ENCODE assay signal across 8 cellular contexts in the genomic region with DNA sequence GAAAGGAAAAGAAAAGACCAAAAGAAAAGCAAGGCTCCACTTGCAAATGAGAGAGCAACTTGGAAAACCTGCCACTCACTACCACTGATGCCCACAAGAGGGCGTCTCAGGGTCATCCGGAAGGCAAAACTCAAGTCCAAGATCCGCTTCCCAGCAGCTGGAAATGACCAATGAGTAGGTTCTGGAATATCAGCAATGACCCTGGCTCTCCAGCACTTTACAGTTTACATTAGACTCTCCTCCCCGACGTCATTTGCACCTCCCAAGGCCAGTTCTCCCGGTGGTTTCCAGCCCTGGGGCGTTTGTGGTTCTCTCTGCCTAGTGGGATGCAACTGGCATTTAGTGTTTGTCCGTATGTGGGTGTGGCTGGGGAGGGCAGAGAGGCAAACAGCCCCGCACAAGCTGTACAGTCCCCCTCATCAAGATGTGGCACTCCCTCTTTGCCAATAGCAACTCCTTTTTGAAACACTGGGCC.
DNase-seq lines count a peak whose midpoint lies in the region; ATAC-seq, FAIRE-seq and TF ChIP-seq lines count a peak whose summit lies in the region.

No MANE protein-coding gene starts in this region.

- intact Hi-C loops in esophagus muscularis mucosa (cut with DNase I) (loop anchor here (10.0 kb wide), 1 partner anchor 192 kb away; a partner anchor contains a TSS), mucosa of descending colon (cut with DNase I, micrococcal nuclease) (no loop called here)

- peak in 2 of 3 experiments; percentile 74 to 84 for TF ChIP-seq CTCF in esophagus muscularis mucosa (IDR thresholded peaks at IDR 0.05)
- peak; percentile 87 for TF ChIP-seq CTCF in mucosa of descending colon (IDR thresholded peaks at IDR 0.05)
- peak; percentile 96 for TF ChIP-seq CTCF in thoracic aorta (IDR thresholded peaks at IDR 0.05)

- H3K79me2 ChIP-seq in ACC112 (ENCODE audit: control insufficient read depth, insufficient read depth, low read length, unreplicated experiment), result no peaks in the 10 kb centered on the region

- peak; percentile 85 for ATAC-seq in mucosa of descending colon
- peak; percentile 63 for ATAC-seq in thoracic aorta (ENCODE audit: insufficient number of reproducible peaks, low FRiP score, low read depth)
- ATAC-seq in HG03135 (IDR thresholded peaks at IDR 0.05; ENCODE audit: unreplicated experiment), result no peak

- H3K27me3 ChIP-seq in ACC112 (ENCODE audit: insufficient read depth, low read length), result peaks cover 28% of the 10 kb centered on the region
- peaks cover 0 to 14% (median 0%) of the 10 kb centered on the region in 4 donors for H3K27me3 ChIP-seq in esophagus muscularis mucosa
- H3K27me3 ChIP-seq in thoracic aorta (replicated peaks; ENCODE audit: insufficient read depth), result no peaks in the 10 kb centered on the region

- no peaks in the 10 kb centered on the region for H3K9me3 Mint-ChIP-seq in activated CD4-positive, alpha-beta memory T cell treated with anti-CD3 and anti-CD28 coated beads, Interleukin-2, amount 10 ng/mL, durations not matched to agents 7 days and 5 days

- 11% methylated on average over 7 of the region's 9 CpGs for WGBS in esophagus muscularis mucosa

- H3K4me3 Mint-ChIP-seq in activated CD4-positive, alpha-beta memory T cell treated with anti-CD3 and anti-CD28 coated beads, Interleukin-2, amount 10 ng/mL, durations not matched to agents 7 days and 5 days, result no peak overlapping the region

- TF ChIP-seq POLR2A in GM12891 (IDR thresholded peaks at IDR 0.05; ENCODE audit: low read depth, low read length) (no peak), esophagus muscularis mucosa (IDR thresholded peaks at IDR 0.05; ENCODE audit: low read depth) (no peak)

- H3K4me3 ChIP-seq in ACC112 (ENCODE audit: low read depth, low read length), result no peak overlapping the region
- H3K4me3 ChIP-seq in esophagus muscularis mucosa, result peak overlapping the region in 1 of 4 donors; percentile 15
- H3K4me3 ChIP-seq in mucosa of descending colon, result no peak overlapping the region
- peak overlapping the region; percentile 30 for H3K4me3 ChIP-seq in thoracic aorta

- H3K27ac Mint-ChIP-seq in activated CD4-positive, alpha-beta memory T cell treated with anti-CD3 and anti-CD28 coated beads, Interleukin-2, amount 10 ng/mL, durations not matched to agents 7 days and 5 days, result no peak overlapping the region

- TF ChIP-seq EP300 in esophagus muscularis mucosa (IDR thresholded peaks at IDR 0.05), result no peak

- H2AFZ ChIP-seq in ACC112 (ENCODE audit: low read length, unreplicated experiment), result peak overlapping the region; percentile 19

- FAIRE-seq in GM12891 (lab: Jason Lieb, UNC), result no peak

- DNase-seq in GM12891 (ENCODE audit: insufficient read length, low spot score), result peak; percentile 34
- DNase-seq in NCI-H2196 treated with DMSO at 0.1 percent for 48 hours (lab: John Stamatoyannopoulos, UW; ENCODE audit: unreplicated experiment), result peak; percentile 33
- DNase-seq in activated CD4-positive, alpha-beta memory T cell treated with anti-CD3 and anti-CD28 coated beads, Interleukin-2, amount 10 ng/mL, durations not matched to agents 7 days and 5 days, result peak; percentile 49
- peak; percentile 94 for DNase-seq in esophagus muscularis mucosa (ENCODE audit: extremely low spot score)
- peak in 2 of 3 donors; percentile 70 to 85 for DNase-seq in mucosa of descending colon
- DNase-seq in thoracic aorta (ENCODE audit: low spot score), result peak; percentile 32

- H3K9me3 ChIP-seq in esophagus muscularis mucosa (no peaks in the 10 kb centered on the region), mucosa of descending colon (no peaks in the 10 kb centered on the region), thoracic aorta (no peaks in the 10 kb centered on the region)

- POLR2A ChIA-PET in activated CD4-positive, alpha-beta memory T cell treated with anti-CD3 and anti-CD28 coated beads, Interleukin-2, amount 10 ng/mL, durations not matched to agents 7 days and 5 days (lab: Charles Lee), result no interaction called here

- H3K4me1 ChIP-seq in ACC112 (ENCODE audit: control insufficient read depth, insufficient read depth, low read length, unreplicated experiment) (no peaks in the 10 kb centered on the region), esophagus muscularis mucosa (peaks cover 0 to 8% (median under 1%) of the 10 kb centered on the region in 4 donors), mucosa of descending colon (ENCODE audit: low read depth) (no peaks in the 10 kb centered on the region), thoracic aorta (ENCODE audit: control insufficient read depth in 1 of 2, low read depth in 2 of 2) (peaks cover 0 to 4% of the 10 kb centered on the region in 2 donors)

- H3K27ac ChIP-seq in ACC112 (ENCODE audit: low read depth, low read length), result no peak overlapping the region
- H3K27ac ChIP-seq in esophagus muscularis mucosa (replicated peaks in 1 of 4), result no peak overlapping the region
- H3K27ac ChIP-seq in thoracic aorta, result no peak overlapping the region

- H3K36me3 ChIP-seq in ACC112 (ENCODE audit: insufficient read depth, low read length) (no peaks in the 10 kb centered on the region), esophagus muscularis mucosa (no peaks in the 10 kb centered on the region), mucosa of descending colon (ENCODE audit: low read depth) (no peaks in the 10 kb centered on the region), thoracic aorta (no peaks in the 10 kb centered on the region)

- no peaks in the 10 kb centered on the region for H3K36me3 Mint-ChIP-seq in activated CD4-positive, alpha-beta memory T cell treated with anti-CD3 and anti-CD28 coated beads, Interleukin-2, amount 10 ng/mL, durations not matched to agents 7 days and 5 days (ENCODE audit: low read depth)

- CTCF ChIA-PET in activated CD4-positive, alpha-beta memory T cell treated with anti-CD3 and anti-CD28 coated beads, Interleukin-2, amount 10 ng/mL, durations not matched to agents 7 days and 5 days (lab: Charles Lee), result no interaction called here

- peaks cover 2% of the 10 kb centered on the region for H3K4me1 Mint-ChIP-seq in activated CD4-positive, alpha-beta memory T cell treated with anti-CD3 and anti-CD28 coated beads, Interleukin-2, amount 10 ng/mL, durations not matched to agents 7 days and 5 days

- peaks cover 42% of the 10 kb centered on the region for H3K27me3 Mint-ChIP-seq in activated CD4-positive, alpha-beta memory T cell treated with anti-CD3 and anti-CD28 coated beads, Interleukin-2, amount 10 ng/mL, durations not matched to agents 7 days and 5 days

TF ChIP-seq in GM12891, 5 proteins besides CTCF, POLR2A, EP300 and RAD21:
- TF ChIP-seq POU2F2 (IDR thresholded peaks at IDR 0.05; ENCODE audit: low read depth, low read length) (no peak), POLR2AphosphoS5 (IDR thresholded peaks at IDR 0.05; ENCODE audit: low read depth, low read length) (no peak), SPI1 (IDR thresholded peaks at IDR 0.05; ENCODE audit: low read depth, low read length) (no peak), PAX5 (IDR thresholded peaks at IDR 0.05; ENCODE audit: insufficient read depth, low read length, severe bottlenecking) (no peak), TAF1 (IDR thresholded peaks at IDR 0.05; ENCODE audit: low read depth, low read length) (no peak)

Comparison
In these comparisons a context has a peak if more than half of its experiments do, and no peak if none do; other contexts are left out.
1. DNase-seq: peak in every context shown above with its lines; median percentile 94 in esophagus muscularis mucosa; 78 in mucosa of descending colon; 49 in activated CD4-positive, alpha-beta memory T cell treated with anti-CD3 and anti-CD28 coated beads, Interleukin-2, amount 10 ng/mL, durations not matched to agents 7 days and 5 days; 34 in GM12891; 33 in NCI-H2196 treated with DMSO at 0.1 percent for 48 hours; 32 in thoracic aorta.